In the genomic region with DNA sequence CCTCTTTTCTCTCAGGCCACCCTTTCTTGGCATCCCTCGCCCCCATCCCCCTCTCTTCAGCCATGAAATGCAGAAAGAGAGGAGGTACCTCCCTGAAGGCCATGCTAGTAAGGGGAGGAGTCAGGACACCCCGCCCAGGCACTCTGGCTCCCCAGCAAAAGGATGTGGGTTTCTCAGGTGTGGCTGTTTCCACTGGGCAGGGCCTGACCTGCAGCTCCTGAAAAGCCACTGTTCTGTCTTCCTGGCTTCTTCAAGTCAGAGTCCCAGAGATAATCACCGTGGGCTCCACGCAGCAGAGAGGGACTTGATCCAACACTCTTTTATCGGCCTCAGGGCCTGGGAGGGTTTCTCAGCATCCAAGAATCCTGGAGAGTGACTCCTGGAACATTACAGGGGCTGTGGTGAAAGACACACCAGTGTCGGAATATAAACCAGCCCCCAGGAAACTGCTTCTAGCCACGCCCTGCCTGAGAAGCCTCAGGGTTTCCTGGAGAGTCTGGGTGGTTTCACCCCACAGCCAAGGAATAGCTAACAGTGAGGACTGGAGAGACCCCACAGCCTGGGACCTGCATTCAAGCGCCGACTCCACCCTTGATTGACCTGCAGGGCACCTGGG, we compare ENCODE assay signal across 10 cellular contexts. TPM values are rescaled to one million over a fixed set of nuclear protein-coding genes. Genes with fewer than 3 reads are reported as not detected.
DNase-seq lines count a peak whose midpoint lies in the region; ATAC-seq and TF ChIP-seq lines count a peak whose summit lies in the region.
"Had no signal": no experiment of that assay in that cellular context is flagged by ENCODE, and none has a peak within 500 bp of the region (broad histone marks: within the 10 kb centered on the region; RNA-seq: fewer than 3 reads in every experiment).

No MANE protein-coding gene starts in this region.

- peak overlapping the region; percentile 34 for H3K4me2 ChIP-seq in PC-3 (ENCODE audit: low read length)

- H3K79me2 ChIP-seq in PC-3 (ENCODE audit: low read length), result no peaks in the 10 kb centered on the region

- peaks cover 8% of the 10 kb centered on the region; the same call in 1 of the 2 replicates for H3K27me3 ChIP-seq in PC-3 (ENCODE audit: low read length)

- H2AFZ ChIP-seq in PC-3 (ENCODE audit: low read length), result 0 out of 2 replicates have a peak overlapping the region, but pooled peaks have one; percentile 48

- peak overlapping the region; percentile 5; the same call in 1 of the 2 replicates for H3K27ac ChIP-seq in PC-3 (ENCODE audit: low read length)

- CTCF ChIA-PET in PC-3 (lab: Charles Lee), result no interaction called here

- peaks cover 7% of the 10 kb centered on the region for H3K9me3 Mint-ChIP-seq in stimulated activated memory B cell treated with anti-CD40 and anti-IgM and Interleukin-4, amounts not matched to agents 10 μg/mL and 1 μg/mL and 100 μg/mL, for 72 hours

- no peak overlapping the region for H3K27ac Mint-ChIP-seq in stimulated activated memory B cell treated with anti-CD40 and anti-IgM and Interleukin-4, amounts not matched to agents 10 μg/mL and 1 μg/mL and 100 μg/mL, for 72 hours

- no peak overlapping the region for H3K4me3 Mint-ChIP-seq in stimulated activated memory B cell treated with anti-CD40 and anti-IgM and Interleukin-4, amounts not matched to agents 10 μg/mL and 1 μg/mL and 100 μg/mL, for 72 hours

- DNase-seq in PC-3, result peak; percentile 26
- DNase-seq in activated T-cell treated with anti-CD3 and anti-CD28 coated beads for 4 hours, result peak; percentile 8
- peak; percentile 32 for DNase-seq in glomerular visceral epithelial cell (ENCODE audit: extremely low spot score)
- no peak for DNase-seq in GM13976 (ENCODE audit: low spot score)
- no peak for DNase-seq in posterior cingulate gyrus
- DNase-seq: left cardiac atrium, NCI-H510A treated with DMSO at 0.1 percent for 48 hours had no signal

- POLR2A ChIA-PET in PC-3 (lab: Charles Lee; ENCODE audit: unreplicated experiment), result no interaction called here

- no TSS peak for BruUV-seq in PC-3 (replicated peaks; lab: Mats Ljungman, UMichigan)

- H3K9me2 ChIP-seq in PC-3 (replicated peaks; ENCODE audit: low read length), result no peaks in the 10 kb centered on the region

- TF ChIP-seq CTCF in PC-3 (conservative IDR thresholded peaks at IDR 0.05; ENCODE audit: low read depth, low read length), result no peak
- no peak for TF ChIP-seq CTCF in GM13976 (IDR thresholded peaks at IDR 0.05; ENCODE audit: borderline replicate concordance, control extremely low read depth, extremely low read depth, insufficient read depth, missing control alignments)

- no peak overlapping the region for H3K4me3 ChIP-seq in PC-3 (ENCODE audit: low read length)

- peaks cover 9% of the 10 kb centered on the region for H3K4me1 Mint-ChIP-seq in stimulated activated memory B cell treated with anti-CD40 and anti-IgM and Interleukin-4, amounts not matched to agents 10 μg/mL and 1 μg/mL and 100 μg/mL, for 72 hours

- no peaks in the 10 kb centered on the region for H3K9me3 ChIP-seq in PC-3 (ENCODE audit: low read length)

- ATAC-seq in PC-3, result no peak
- ATAC-seq in stimulated activated memory B cell treated with anti-CD40 and anti-IgM and Interleukin-4, amounts not matched to agents 10 μg/mL and 1 μg/mL and 100 μg/mL, for 72 hours, result peak; percentile 12
- ATAC-seq in HG03521 (IDR thresholded peaks at IDR 0.05; ENCODE audit: unreplicated experiment), result no peak
- ATAC-seq in GM18502 (IDR thresholded peaks at IDR 0.05; ENCODE audit: poor library complexity, unreplicated experiment), result no peak

- H3K27me3 Mint-ChIP-seq in stimulated activated memory B cell treated with anti-CD40 and anti-IgM and Interleukin-4, amounts not matched to agents 10 μg/mL and 1 μg/mL and 100 μg/mL, for 72 hours, result peaks cover 46% of the 10 kb centered on the region

- no peaks in the 10 kb centered on the region for H3F3A ChIP-seq in PC-3 (ENCODE audit: low read length, unreplicated experiment)

- in situ Hi-C loops in GM13976 (cut with MboI; ENCODE audit: low sequenced_read_pairs, unreplicated experiment), result no loop called here

- H4K20me1 ChIP-seq in PC-3 (ENCODE audit: low read length), result no peaks in the 10 kb centered on the region

- no peak overlapping the region for H3K9ac ChIP-seq in PC-3 (ENCODE audit: low read length)

- peaks cover 11% of the 10 kb centered on the region for H3K4me1 ChIP-seq in PC-3 (ENCODE audit: insufficient read depth, low read length)

- no peaks in the 10 kb centered on the region for H3K36me3 ChIP-seq in PC-3 (ENCODE audit: low read depth, low read length)

- intact Hi-C loops in PC-3 (cut with micrococcal nuclease), result no loop called here
- intact Hi-C loops in posterior cingulate gyrus (cut with DNase I), result no loop called here

- H3K36me3 Mint-ChIP-seq in stimulated activated memory B cell treated with anti-CD40 and anti-IgM and Interleukin-4, amounts not matched to agents 10 μg/mL and 1 μg/mL and 100 μg/mL, for 72 hours, result no peaks in the 10 kb centered on the region

RNA-seq across cellular contexts. Expression of a gene that starts 45.7 kb away (rescaled TPM):
- total RNA-seq in PC-3 (2014; rRNA removed), result not detected in 2 replicates

Comparison
In these comparisons a context has a peak if more than half of its experiments do, and no peak if none do; other contexts are left out.
1. DNase-seq: peak in PC-3 (single experiment), activated T-cell treated with anti-CD3 and anti-CD28 coated beads for 4 hours (single experiment) and glomerular visceral epithelial cell (single experiment); none in GM13976 (single experiment) and posterior cingulate gyrus (0 of 10).